In the genomic region with DNA sequence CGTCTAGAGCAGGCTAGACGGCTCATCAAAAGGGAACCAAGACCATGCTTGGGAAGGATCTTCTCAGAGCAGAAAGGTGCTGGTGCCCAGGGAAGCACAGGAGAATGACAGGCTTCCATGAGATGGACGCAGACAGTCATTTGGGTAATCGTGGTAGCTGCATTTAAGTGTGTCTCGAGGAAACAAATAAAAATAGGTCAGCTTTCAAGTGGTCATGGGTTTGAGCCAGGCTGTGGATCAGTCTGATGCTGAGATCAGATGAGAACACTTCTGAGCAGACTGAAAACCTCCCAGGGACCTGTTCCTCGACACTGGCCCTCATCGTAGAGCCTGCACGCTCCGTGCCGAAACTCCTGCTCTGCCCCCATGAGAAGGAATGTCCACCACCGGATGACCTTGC, we compare ENCODE assay signal across 17 cellular contexts. TPM values are rescaled to one million over a fixed set of nuclear protein-coding genes. Genes with fewer than 3 reads are reported as not detected.
DNase-seq lines count a peak whose midpoint lies in the region; ATAC-seq and TF ChIP-seq lines count a peak whose summit lies in the region.
"Had no signal": no experiment of that assay in that cellular context is flagged by ENCODE, and none has a peak within 500 bp of the region (broad histone marks: within the 10 kb centered on the region; RNA-seq: fewer than 3 reads in every experiment).

No MANE protein-coding gene starts in this region.

- peaks cover under 1% of the 10 kb centered on the region for H3K9me3 Mint-ChIP-seq in glutamatergic neuron (ENCODE audit: unreplicated experiment)
- no peaks in the 10 kb centered on the region for H3K9me3 Mint-ChIP-seq in naive thymus-derived CD4-positive, alpha-beta T cell
- H3K9me3 Mint-ChIP-seq: natural killer cell treated with Interleukin-12 subunit alpha and Interleukin-12 subunit beta and Interleukin-15 and Interleukin-18, amount 100 ng/mL, for 72 hours; stimulated activated naive CD8-positive, alpha-beta T cell treated with anti-CD3 and anti-CD28 coated beads, Interleukin-15, amount 100 ng/mL, for 72 hours had no signal

- CTCF ChIA-PET in naive thymus-derived CD4-positive, alpha-beta T cell (lab: Charles Lee) = no interaction called here

- ATAC-seq in left cardiac atrium = no peak
- no peak for ATAC-seq in heart right ventricle
- no peak for ATAC-seq in sciatic nerve
- no peak for ATAC-seq in naive thymus-derived CD4-positive, alpha-beta T cell
- no peak for ATAC-seq in HG03442 (IDR thresholded peaks at IDR 0.05; ENCODE audit: unreplicated experiment)
- ATAC-seq: heart left ventricle; natural killer cell treated with Interleukin-12 subunit alpha and Interleukin-12 subunit beta and Interleukin-15 and Interleukin-18, amount 100 ng/mL, for 72 hours; stimulated activated naive CD8-positive, alpha-beta T cell treated with anti-CD3 and anti-CD28 coated beads, Interleukin-15, amount 100 ng/mL, for 72 hours had no signal

- H3K27me3 Mint-ChIP-seq in glutamatergic neuron (ENCODE audit: unreplicated experiment) = peaks cover 2% of the 10 kb centered on the region
- no peaks in the 10 kb centered on the region for H3K27me3 Mint-ChIP-seq in naive thymus-derived CD4-positive, alpha-beta T cell
- H3K27me3 Mint-ChIP-seq: natural killer cell treated with Interleukin-12 subunit alpha and Interleukin-12 subunit beta and Interleukin-15 and Interleukin-18, amount 100 ng/mL, for 72 hours; stimulated activated naive CD8-positive, alpha-beta T cell treated with anti-CD3 and anti-CD28 coated beads, Interleukin-15, amount 100 ng/mL, for 72 hours had no signal

- no peaks in the 10 kb centered on the region for H3K36me3 Mint-ChIP-seq in glutamatergic neuron (ENCODE audit: unreplicated experiment)
- peaks cover 0 to 9% (median 6%) of the 10 kb centered on the region in 5 donors for H3K36me3 Mint-ChIP-seq in naive thymus-derived CD4-positive, alpha-beta T cell
- H3K36me3 Mint-ChIP-seq: natural killer cell treated with Interleukin-12 subunit alpha and Interleukin-12 subunit beta and Interleukin-15 and Interleukin-18, amount 100 ng/mL, for 72 hours had no signal

- peaks cover 41% of the 10 kb centered on the region for H3K4me1 Mint-ChIP-seq in glutamatergic neuron (ENCODE audit: low read depth, unreplicated experiment)
- H3K4me1 Mint-ChIP-seq in naive thymus-derived CD4-positive, alpha-beta T cell = peaks cover 40 to 63% (median 59%) of the 10 kb centered on the region in 7 donors

- peak overlapping the region; percentile 74 for H3K4me3 Mint-ChIP-seq in glutamatergic neuron (ENCODE audit: unreplicated experiment)
- H3K4me3 Mint-ChIP-seq in naive thymus-derived CD4-positive, alpha-beta T cell = peak overlapping the region in 3 of 10 donors; percentile 7 to 21 (median 17)
- H3K4me3 Mint-ChIP-seq: natural killer cell treated with Interleukin-12 subunit alpha and Interleukin-12 subunit beta and Interleukin-15 and Interleukin-18, amount 100 ng/mL, for 72 hours had no signal

- H3K27me3 ChIP-seq in heart right ventricle (no peaks in the 10 kb centered on the region), MG63 (no peaks in the 10 kb centered on the region)
- H3K27me3 ChIP-seq in naive thymus-derived CD4-positive, alpha-beta T cell (ENCODE audit: control insufficient read depth in 2 of 2, insufficient read depth in 2 of 2, low read length in 2 of 2) = no peaks in the 10 kb centered on the region
- H3K27me3 ChIP-seq: heart left ventricle had no signal

- whole genome bisulfite sequencing in heart right ventricle, 2 donors = 67 to 73% methylated on average over 11 of the region's 11 CpGs

- H3K4me1 ChIP-seq in heart right ventricle = peaks cover 5 to 72% (median 56%) of the 10 kb centered on the region in 9 donors
- peaks cover 18 to 29% of the 10 kb centered on the region in 2 donors for H3K4me1 ChIP-seq in naive thymus-derived CD4-positive, alpha-beta T cell (ENCODE audit: control insufficient read depth in 2 of 2, insufficient read depth in 2 of 2, low read length in 2 of 2)

- intact Hi-C loops in left cardiac atrium (cut with DNase I) (no loop called here), heart right ventricle (cut with DNase I) (loop anchor here in 2 of 10 donors (5.0 kb wide), 2 partner anchors 35 to 40 kb away; no protein-coding TSS in a partner anchor), sciatic nerve (cut with DNase I) (no loop called here)
- intact Hi-C loops in naive thymus-derived CD4-positive, alpha-beta T cell (cut with micrococcal nuclease) = no loop called here

- H3K36me3 ChIP-seq in heart right ventricle (peaks cover 0 to 23% (median 0%) of the 10 kb centered on the region in 9 donors), MG63 (peaks cover 25% of the 10 kb centered on the region)
- H3K36me3 ChIP-seq in naive thymus-derived CD4-positive, alpha-beta T cell (ENCODE audit: control insufficient read depth in 2 of 3, insufficient read depth in 3 of 3, low read length in 3 of 3) = peaks cover 0 to 37% (median 0%) of the 10 kb centered on the region in 3 experiments

- POLR2A ChIA-PET in naive thymus-derived CD4-positive, alpha-beta T cell (lab: Charles Lee) = no interaction called here

- DNase-seq in left cardiac atrium (peak; percentile 7), heart right ventricle (no peak), NCI-H748 (lab: John Stamatoyannopoulos, UW; ENCODE audit: unreplicated experiment) (peak; percentile 65), glutamatergic neuron (no peak), MG63 (no peak), sciatic nerve (ENCODE audit: low spot score) (no peak)
- no peak for DNase-seq in naive thymus-derived CD4-positive, alpha-beta T cell
- DNase-seq: activated CD4-positive, alpha-beta T cell treated with anti-CD3 and anti-CD28 coated beads, Interleukin-2, amount 50 U/mL, for 4 hours; amniotic stem cell; central memory CD4-positive, alpha-beta T cell; effector CD4-positive, alpha-beta T cell; islet precursor cell; mesenchymal stem cell; stimulated activated naive CD8-positive, alpha-beta T cell treated with anti-CD3 and anti-CD28 coated beads, Interleukin-15, amount 100 ng/mL, for 72 hours had no signal

- peak overlapping the region in 1 of 10 donors; percentile 31 for H3K27ac ChIP-seq in heart right ventricle
- H3K27ac ChIP-seq in naive thymus-derived CD4-positive, alpha-beta T cell (ENCODE audit: low read depth, low read length) = no peak overlapping the region

- H3K9me3 ChIP-seq in heart right ventricle = no peaks in the 10 kb centered on the region
- H3K9me3 ChIP-seq in MG63 = no peaks in the 10 kb centered on the region
- no peaks in the 10 kb centered on the region for H3K9me3 ChIP-seq in naive thymus-derived CD4-positive, alpha-beta T cell (ENCODE audit: control insufficient read depth in 2 of 3, low read length in 3 of 3)
- H3K9me3 ChIP-seq: heart left ventricle had no signal

- H3K27ac Mint-ChIP-seq in glutamatergic neuron (ENCODE audit: unreplicated experiment) = peak overlapping the region; percentile 13
- peak overlapping the region in 1 of 9 donors; percentile 51 for H3K27ac Mint-ChIP-seq in naive thymus-derived CD4-positive, alpha-beta T cell
- H3K27ac Mint-ChIP-seq: stimulated activated naive CD8-positive, alpha-beta T cell treated with anti-CD3 and anti-CD28 coated beads, Interleukin-15, amount 100 ng/mL, for 72 hours had no signal

- H3K4me3 ChIP-seq in heart right ventricle (no peak overlapping the region), MG63 (no peak overlapping the region)
- no peak overlapping the region for H3K4me3 ChIP-seq in naive thymus-derived CD4-positive, alpha-beta T cell (ENCODE audit: low read length)

- no peak for TF ChIP-seq CTCF in heart right ventricle (IDR thresholded peaks at IDR 0.05)
- no peak for TF ChIP-seq CTCF in glutamatergic neuron (IDR thresholded peaks at IDR 0.05; ENCODE audit: partially characterized antibody, unreplicated experiment)

RNA-seq across cellular contexts. Expression of a gene that starts 4.7 kb away (rescaled TPM):
- total RNA-seq in left cardiac atrium (10 to 100 TPM; 16.8 to 28.7 TPM), heart right ventricle (10 to 100 TPM; 12.5 to 24.6 (median 15.9) TPM), glutamatergic neuron (ENCODE audit: unreplicated experiment) (151 TPM), sciatic nerve (42.3 TPM)
- polyA plus RNA-seq in heart right ventricle = 10 to 100 TPM; 14.8 to 24.2 TPM
- total RNA-seq in MG63 (2014; rRNA removed; shearing (Covaris generic); ENCODE audit: low replicate concordance) = 48.5 and 57.2 TPM in 2 replicates
- total RNA-seq in naive thymus-derived CD4-positive, alpha-beta T cell = 10 to 100 TPM; 27.8 to 70.4 (median 53.7) TPM
- polyA plus RNA-seq in naive thymus-derived CD4-positive, alpha-beta T cell = 10 to 100 TPM; 23.9 to 30.8 TPM

Comparison
In these comparisons a context has a peak if more than half of its experiments do, and no peak if none do; other contexts are left out.
1. DNase-seq: peak in left cardiac atrium (single experiment) and NCI-H748 (single experiment); none in heart right ventricle (0 of 2), glutamatergic neuron (single experiment), MG63 (single experiment), sciatic nerve (single experiment) and naive thymus-derived CD4-positive, alpha-beta T cell (0 of 9).